21 cellular contexts compared by ENCODE assay signal in genomic region chr5:122356868-122357267, GRCh38. TPM values are rescaled to one million over a fixed set of nuclear protein-coding genes. Genes with fewer than 3 reads are reported as not detected.
"Had no signal": no experiment of that assay in that cellular context is flagged by ENCODE, and none has a peak within 500 bp of the region (broad histone marks: within the 10 kb centered on the region; RNA-seq: fewer than 3 reads in every experiment).

No MANE protein-coding gene starts in this region.

- H3K4me3 ChIP-seq: left ventricle myocardium inferior, lung, ovary, right atrium auricular region, sigmoid colon, skin epidermis, thyroid gland, upper lobe of left lung, uterus had no signal

- H3K36me3 ChIP-seq: left ventricle myocardium inferior, neutrophil, ovary, right atrium auricular region, sigmoid colon, thyroid gland, upper lobe of left lung, uterus had no signal

- FAIRE-seq: colon, islet of Langerhans had no signal

- H3K27ac ChIP-seq: foreskin keratinocyte, left ventricle myocardium inferior, neutrophil, ovary, right atrium auricular region, sigmoid colon, skin epidermis, thyroid gland, upper lobe of left lung, uterus had no signal

- H3K4me1 ChIP-seq: foreskin keratinocyte, left ventricle myocardium inferior, right atrium auricular region, thyroid gland had no signal

- H3K9me3 ChIP-seq: left ventricle myocardium inferior, neutrophil, ovary, right atrium auricular region, sigmoid colon, thyroid gland, upper lobe of left lung, uterus had no signal

- H3K27me3 ChIP-seq: foreskin keratinocyte, neutrophil, ovary, right atrium auricular region, sigmoid colon, thyroid gland, upper lobe of left lung, uterus had no signal

- ATAC-seq: effector memory CD8-positive, alpha-beta T cell; foreskin keratinocyte; naive thymus-derived CD4-positive, alpha-beta T cell had no signal

- DNase-seq: cerebellar nuclear complex; effector memory CD8-positive, alpha-beta T cell; foreskin keratinocyte; hippocampal formation; left ventricle myocardium inferior; mesenchymal stem cell; naive thymus-derived CD4-positive, alpha-beta T cell; ovary; sigmoid colon; stimulated activated CD4-positive, alpha-beta T cell treated with anti-CD3 and anti-CD28 coated beads, Interleukin-12 subunit alpha, Interleukin-12 subunit beta, amount 100 ng/mL, for 4 hours; stimulated activated naive CD4-positive, alpha-beta T cell treated with Interleukin-2 at 50 U/mL for 16 hours; thyroid gland; upper lobe of left lung; uterus had no signal

RNA-seq across cellular contexts. Expression of gene SNCAIP, which starts 44.8 kb away (rescaled TPM):
- total RNA-seq: foreskin keratinocyte, mononuclear cell had no signal
- polyA plus RNA-seq: naive thymus-derived CD4-positive, alpha-beta T cell had no signal
